Comparison of ENCODE assay signal across 20 cellular contexts in genomic region chr4:80360102-80360501, GRCh38. TPM values are rescaled to one million over a fixed set of nuclear protein-coding genes. Genes with fewer than 3 reads are reported as not detected.
DNase-seq lines count a peak whose midpoint lies in the region; ATAC-seq, FAIRE-seq and TF ChIP-seq lines count a peak whose summit lies in the region.
"Had no signal": no experiment of that assay in that cellular context is flagged by ENCODE, and none has a peak within 500 bp of the region (broad histone marks: within the 10 kb centered on the region; RNA-seq: fewer than 3 reads in every experiment).

No MANE protein-coding gene starts in this region.

- DNase-seq in GM23338 (ENCODE audit: low spot score) (peak; percentile 10), GM12878 (ENCODE audit: low read depth, low spot score) (no peak), natural killer cell (no peak), posterior vena cava (ENCODE audit: low spot score) (no peak)
- DNase-seq: C1 segment of cervical spinal cord; DMS79; NCI-H1105; NCI-H2081; NCI-H2171 treated with DMSO at 0.1 percent for 48 hours; NCI-H446; NCI-H526 treated with DMSO at 0.1 percent for 48 hours; NK-92 treated with Interleukin-12 subunit alpha and Interleukin-12 subunit beta, amount 100 ng/mL, for 24 hours had no signal

- no peak overlapping the region for H3K4me3 Mint-ChIP-seq in GM23338
- no peak overlapping the region for H3K4me3 Mint-ChIP-seq in natural killer cell

- SMC1A ChIA-PET in GM12878 (lab: Charles Lee; ENCODE audit: uncharacterized antibody, unreplicated experiment), result interaction anchor here (1.7 kb wide), 1 partner anchor 680 kb away, joined by 9 read pairs; no protein-coding TSS in a partner anchor

- no peak overlapping the region for H3K27ac ChIP-seq in BLaER1 treated with 17β-estradiol and CSF1 and Interleukin-3, amounts not matched to agents 10 nM and 100 nM
- no peak overlapping the region for H3K27ac ChIP-seq in GM23338 (ENCODE audit: low read depth)
- H3K27ac ChIP-seq in GM12878 (ENCODE audit: control insufficient read depth, insufficient read depth), result no peak overlapping the region

- POLR2A ChIA-PET in GM12878 (lab: Charles Lee), result no interaction called here

- H3K9me2 ChIP-seq in GM23338 (ENCODE audit: insufficient read depth), result no peaks in the 10 kb centered on the region

- 3% methylated on average over 3 of the region's 3 CpGs for WGBS in GM12878 (ENCODE audit: insufficient coverage, insufficient replicate concordance, low lambda C conversion rate, missing lambda C conversion rate)

- peaks cover 0 to 8% (median 7%) of the 10 kb centered on the region in 10 experiments; a peak in 10 of 20 replicates for H3K4me1 ChIP-seq in BLaER1 treated with 17β-estradiol and CSF1 and Interleukin-3, amounts not matched to agents 10 nM and 100 nM
- H3K4me1 ChIP-seq in GM23338 (ENCODE audit: insufficient read depth), result peaks cover 13% of the 10 kb centered on the region
- H3K4me1 ChIP-seq in GM12878 (ENCODE audit: control insufficient read depth, insufficient read depth, low read length), result no peaks in the 10 kb centered on the region

- TF ChIP-seq RAD21 in GM12878 (IDR thresholded peaks at IDR 0.05; ENCODE audit: insufficient read depth, low read depth, low read length), result no peak

- TF ChIP-seq POLR2A in GM12878 (IDR thresholded peaks at IDR 0.05; ENCODE audit: low read depth, low read length), result no peak

- no peak overlapping the region for H3K9ac ChIP-seq in BLaER1 treated with 17β-estradiol and CSF1 and Interleukin-3, amounts not matched to agents 10 nM and 100 nM
- no peak overlapping the region for H3K9ac ChIP-seq in GM12878 (ENCODE audit: control insufficient read depth, insufficient read depth, low read length)

- H3K4me1 Mint-ChIP-seq in GM23338 (peaks cover 14% of the 10 kb centered on the region; the same call in 2 of the 3 replicates), natural killer cell (peaks cover 6 to 9% of the 10 kb centered on the region in 2 donors)

- H3K27me3 ChIP-seq in BLaER1 treated with 17β-estradiol and CSF1 and Interleukin-3, amounts not matched to agents 10 nM and 100 nM, result no peaks in the 10 kb centered on the region
- H3K27me3 ChIP-seq in GM23338 (ENCODE audit: insufficient read depth), result no peaks in the 10 kb centered on the region
- no peaks in the 10 kb centered on the region; a peak in 1 of 4 replicates for H3K27me3 ChIP-seq in GM12878 (replicated peaks in 1 of 2; ENCODE audit: control insufficient read depth in 2 of 2, insufficient read depth in 2 of 2, low read length in 1 of 2)

- H4K20me1 ChIP-seq in BLaER1 treated with 17β-estradiol and CSF1 and Interleukin-3, amounts not matched to agents 10 nM and 100 nM, result no peaks in the 10 kb centered on the region
- H4K20me1 ChIP-seq in GM23338 (replicated peaks; ENCODE audit: insufficient read depth) (no peaks in the 10 kb centered on the region), GM12878 (ENCODE audit: control insufficient read depth, insufficient read depth) (no peaks in the 10 kb centered on the region)

- H3F3A ChIP-seq in GM23338 (replicated peaks; ENCODE audit: low read depth), result no peaks in the 10 kb centered on the region

- no peak overlapping the region for H3K27ac Mint-ChIP-seq in GM23338
- H3K27ac Mint-ChIP-seq in natural killer cell, result no peak overlapping the region

- no peaks in the 10 kb centered on the region for H3K9me3 ChIP-seq in BLaER1 treated with 17β-estradiol and CSF1 and Interleukin-3, amounts not matched to agents 10 nM and 100 nM (replicated peaks in 1 of 11)
- H3K9me3 ChIP-seq in GM12878 (replicated peaks; ENCODE audit: control insufficient read depth, insufficient read depth, low read length), result no peaks in the 10 kb centered on the region

- no peak overlapping the region for H3K4me3 ChIP-seq in BLaER1 treated with 17β-estradiol and CSF1 and Interleukin-3, amounts not matched to agents 10 nM and 100 nM
- H3K4me3 ChIP-seq in GM23338, result no peak overlapping the region
- no peak overlapping the region for H3K4me3 ChIP-seq in GM12878

- in situ Hi-C loops in GM12878 (cut with MboI), result loop anchor here (5.0 kb wide), 1 partner anchor 992 kb away; no protein-coding TSS in a partner anchor

- H3K27me3 Mint-ChIP-seq in GM23338 (ENCODE audit: insufficient read depth, low read depth, poor library complexity) (no peaks in the 10 kb centered on the region), natural killer cell (ENCODE audit: low read depth in 2 of 2) (peaks cover 25 to 40% of the 10 kb centered on the region in 2 donors)

- FAIRE-seq in GM12878 (lab: Jason Lieb, UNC), result no peak
- FAIRE-seq: H54, RCC 7860 had no signal

- H3K36me3 ChIP-seq in BLaER1 treated with 17β-estradiol and CSF1 and Interleukin-3, amounts not matched to agents 10 nM and 100 nM, result no peaks in the 10 kb centered on the region
- H3K36me3 ChIP-seq in GM23338 (ENCODE audit: insufficient read depth) (no peaks in the 10 kb centered on the region), GM12878 (ENCODE audit: control insufficient read depth in 2 of 2, insufficient read depth in 2 of 2, low read length in 1 of 2) (no peaks in the 10 kb centered on the region)

- no TSS peak for BruUV-seq in GM12878 (replicated peaks; lab: Mats Ljungman, UMichigan)

- TF ChIP-seq EP300 in GM12878 (IDR thresholded peaks at IDR 0.05; ENCODE audit: borderline replicate concordance in 1 of 2, control insufficient read depth in 1 of 2, low read depth in 2 of 2, low read length in 2 of 2), result no peak

- H2AFZ ChIP-seq in GM23338, result no peak overlapping the region
- H2AFZ ChIP-seq in GM12878 (ENCODE audit: control insufficient read depth, low read depth, low read length), result no peak overlapping the region

- no peaks in the 10 kb centered on the region for H3K36me3 Mint-ChIP-seq in GM23338 (ENCODE audit: low read depth)
- no peaks in the 10 kb centered on the region for H3K36me3 Mint-ChIP-seq in natural killer cell

- peak; percentile 86 for ATAC-seq in GM23338
- peak; percentile 36; the same call in 2 of the 3 replicates for ATAC-seq in GM12878
- peak in 2 of 3 donors; percentile 40 to 56 for ATAC-seq in natural killer cell
- ATAC-seq in HG03045 (IDR thresholded peaks at IDR 0.05; ENCODE audit: unreplicated experiment), result no peak
- ATAC-seq in HG03095 (IDR thresholded peaks at IDR 0.05; ENCODE audit: unreplicated experiment), result no peak
- ATAC-seq: Right ventricle myocardium inferior had no signal

- RAD21 ChIA-PET in GM12878 (lab: Charles Lee; ENCODE audit: unreplicated experiment), result no interaction called here

- H3K79me2 ChIP-seq in GM23338 (replicated peaks; ENCODE audit: insufficient read depth) (no peaks in the 10 kb centered on the region), GM12878 (ENCODE audit: control insufficient read depth, insufficient read depth, low read length) (no peaks in the 10 kb centered on the region)

- H3K9me3 Mint-ChIP-seq in GM23338 (no peaks in the 10 kb centered on the region), natural killer cell (no peaks in the 10 kb centered on the region)

- TF ChIP-seq CTCF in GM23338 (conservative IDR thresholded peaks at IDR 0.05; ENCODE audit: low read depth in 2 of 2) (no peak), GM12878 (IDR thresholded peaks at IDR 0.05 in 2 of 3, conservative IDR thresholded peaks at IDR 0.05 in 1 of 3; ENCODE audit: control insufficient read depth in 2 of 3, extremely low read depth in 1 of 3, insufficient read depth in 1 of 3, low read depth in 3 of 3, low read length in 3 of 3) (no peak), natural killer cell (IDR thresholded peaks at IDR 0.05) (no peak)

- CTCF ChIA-PET in GM12878 (lab: Yijun Ruan, JAX), result interaction anchor here (0.7 to 10.6 kb wide), 3 partner anchors 25 to 677 kb away, joined by 3 to 268 read pairs (median 3); partner anchors contain the start of genes BMP3 and CFAP299

- intact Hi-C loops in GM12878 (cut with micrococcal nuclease; ENCODE audit: unreplicated experiment), result loop anchor here (10.0 kb wide), 2 partner anchors 515 to 905 kb away; no protein-coding TSS in a partner anchor
- intact Hi-C loops in natural killer cell (cut with micrococcal nuclease), result no loop called here
- intact Hi-C loops in posterior vena cava (cut with DNase I), result loop anchor here in 1 of 2 donors (5.0 kb wide), 1 partner anchor 632 kb away; no protein-coding TSS in a partner anchor

- peak overlapping the region in 6 of 11 experiments; percentile 2 to 52 (median 29); a peak in 8 of 22 replicates for H3K4me2 ChIP-seq in BLaER1 treated with 17β-estradiol and CSF1 and Interleukin-3, amounts not matched to agents 10 nM and 100 nM
- peak overlapping the region; percentile 15; the same call in 1 of the 2 replicates for H3K4me2 ChIP-seq in GM23338
- H3K4me2 ChIP-seq in GM12878 (ENCODE audit: control insufficient read depth, insufficient read depth), result no peak overlapping the region

TF ChIP-seq in GM23338, 12 proteins besides CTCF, POLR2A, EP300 and RAD21 (continues in another document):
- no peak for TF ChIP-seq POLR2AphosphoS5 (IDR thresholded peaks at IDR 0.05; ENCODE audit: low read depth)
- TF ChIP-seq CREB1 (CRISPR knock-in tag; IDR thresholded peaks at IDR 0.05; ENCODE audit: low read depth), result no peak
- TF ChIP-seq EZH2phosphoT487 (IDR thresholded peaks at IDR 0.05; ENCODE audit: unreplicated experiment), result no peak

TF ChIP-seq in GM12878, 131 proteins besides CTCF, POLR2A, EP300 and RAD21 (continues in another document):
- TF ChIP-seq MAX (IDR thresholded peaks at IDR 0.05; ENCODE audit: low read depth, low read length), result no peak

RNA-seq across cellular contexts. Expression of gene CFAP299, which starts 24.6 kb away (rescaled TPM):
- not detected in 2 replicates for total RNA-seq in GM23338 (2014; rRNA removed; shearing (Covaris generic))
- not detected in 2 replicates for polyA plus RNA-seq in GM23338 (2016; fragmentation: Nextera tagmentation; extraction: Ambion mirVana)
- 0.15 and 0.34 TPM in 2 replicates for total RNA-seq in GM12878 (2013; cell fraction: nucleolus; rRNA removed)
- 0.06 TPM in 1 of 2 replicates, not detected in the other for total RNA-seq in GM12878 (2014; rRNA removed)
- not detected in 2 replicates for total RNA-seq in GM12878 (2014; rRNA removed; fragmentation: Illumina TruSeq; extraction: Trizol)
- not detected in 2 replicates for total RNA-seq in GM12878 (2021)
- polyA plus RNA-seq in GM12878 (2011; ENCODE audit: low read depth), result not detected
- polyA plus RNA-seq in GM12878 (2011; rRNA removed), result not detected in 2 replicates
- polyA plus RNA-seq in GM12878 (2011; cell fraction: cytosol; rRNA removed), result not detected in 2 replicates
- not detected in 2 replicates for polyA plus RNA-seq in GM12878 (2011; cell fraction: nucleus; rRNA removed)
- not detected in 2 replicates for polyA plus RNA-seq in GM12878 (2012)
- polyA plus RNA-seq in GM12878 (2014; fragmentation: Illumina TruSeq; extraction: Trizol), result not detected in 2 replicates
- polyA plus RNA-seq in GM12878 (2014; fragmentation: Nextera tagmentation; extraction: Ambion mirVana), result not detected
- not detected in 2 replicates for polyA plus RNA-seq in GM12878 (2014; rRNA removed)
- polyA plus RNA-seq in GM12878 (2016; fragmentation: Nextera tagmentation; extraction: Ambion mirVana), result under 1 TPM in 1 of 2 experiments, not detected in 1; 0.34 TPM
- polyA minus RNA-seq in GM12878 (2011; rRNA and poly(A)+ RNA removed), result 0.15 TPM in 1 of 2 replicates, not detected in the other
- not detected in 2 replicates for polyA minus RNA-seq in GM12878 (2011; cell fraction: cytosol; rRNA and poly(A)+ RNA removed)
- polyA minus RNA-seq in GM12878 (2011; cell fraction: nucleus; rRNA and poly(A)+ RNA removed), result 0.12 and 0.67 TPM in 2 replicates
- total RNA-seq in natural killer cell, result not detected
- not detected for total RNA-seq in posterior vena cava
- total RNA-seq: A673, SK-MEL-5 had no signal

Comparison
In these comparisons a context has a peak if more than half of its experiments do, and no peak if none do; other contexts are left out.
1. ATAC-seq: peak in GM23338 (single experiment), GM12878 (single experiment) and natural killer cell (2 of 3); none in HG03045 (single experiment) and HG03095 (single experiment).